ENCODE assay signal across 15 cellular contexts in genomic region chr17:28317099-28317964, GRCh38. TPM values are rescaled to one million over a fixed set of nuclear protein-coding genes. Genes with fewer than 3 reads are reported as not detected.
A peak's percentile ranks its signal among the peaks of the same experiment; 100 is the strongest.
DNase-seq lines count a peak whose midpoint lies in the region; ATAC-seq and TF ChIP-seq lines count a peak whose summit lies in the region.
"Had no signal": no experiment of that assay in that cellular context is flagged by ENCODE, and none has a peak within 500 bp of the region (broad histone marks: within the 10 kb centered on the region; RNA-seq: fewer than 3 reads in every experiment).

No MANE protein-coding gene starts in this region.

- no peak for ATAC-seq in natural killer cell treated with Interleukin-12 subunit alpha and Interleukin-12 subunit beta and Interleukin-15 and Interleukin-18, amount 100 ng/mL, for 72 hours
- no peak for ATAC-seq in GM21360 (IDR thresholded peaks at IDR 0.05; ENCODE audit: unreplicated experiment)

- H3K4me1 Mint-ChIP-seq in CD4-positive, alpha-beta memory T cell = peaks cover 15 to 32% (median 21%) of the 10 kb centered on the region in 4 donors
- peaks cover 32% of the 10 kb centered on the region for H3K4me1 Mint-ChIP-seq in activated T-helper 2 cell treated with anti-CD3 and anti-CD28 coated beads, Interferon-gamma antibody, Interleukin-2, Interleukin-4, amounts not matched to agents 10 μg/mL and 5 μg/mL and 100 μg/mL, durations not matched to agents 14 hours and 24 hours and 36 hours (ENCODE audit: low read depth)
- peaks cover 31 to 41% of the 10 kb centered on the region in 2 donors for H3K4me1 Mint-ChIP-seq in natural killer cell treated with Interleukin-12 subunit alpha and Interleukin-12 subunit beta and Interleukin-15 and Interleukin-18, amount 100 ng/mL, for 72 hours (ENCODE audit: low read depth in 2 of 2)

- no peak overlapping the region for H3K27ac ChIP-seq in CD4-positive, alpha-beta memory T cell (ENCODE audit: low read depth, low read length)
- no peak overlapping the region for H3K27ac ChIP-seq in HL-60 (replicated peaks)
- H3K27ac ChIP-seq: heart right ventricle had no signal

- POLR2A ChIA-PET in CD4-positive, alpha-beta memory T cell (lab: Charles Lee; ENCODE audit: partially characterized antibody) = interaction anchor here (4.7 kb wide), 1 partner anchor 18 kb away, joined by 39 read pairs; the partner anchor contains the start of genes IFT20 and TNFAIP1

- no peaks in the 10 kb centered on the region for H3K9me3 Mint-ChIP-seq in CD4-positive, alpha-beta memory T cell
- H3K9me3 Mint-ChIP-seq in activated T-helper 2 cell treated with anti-CD3 and anti-CD28 coated beads, Interferon-gamma antibody, Interleukin-2, Interleukin-4, amounts not matched to agents 10 μg/mL and 5 μg/mL and 100 μg/mL, durations not matched to agents 14 hours and 24 hours and 36 hours = no peaks in the 10 kb centered on the region
- H3K9me3 Mint-ChIP-seq in natural killer cell treated with Interleukin-12 subunit alpha and Interleukin-12 subunit beta and Interleukin-15 and Interleukin-18, amount 100 ng/mL, for 72 hours = no peaks in the 10 kb centered on the region
- H3K9me3 Mint-ChIP-seq: dendritic cell treated with granulocyte-macrophage colony-stimulating factor and Interleukin-4, amounts not matched to agents 40 ng/mL and 50 ng/mL, for 4 days had no signal

- CTCF ChIA-PET in CD4-positive, alpha-beta memory T cell (lab: Charles Lee; ENCODE audit: partially characterized antibody) = interaction anchor here (1.0 to 2.1 kb wide), 5 partner anchors 8 to 66 kb away, joined by 3 to 9 read pairs (median 4); partner anchors contain the start of genes IFT20 and TNFAIP1

- H3K27me3 Mint-ChIP-seq in CD4-positive, alpha-beta memory T cell = no peaks in the 10 kb centered on the region
- peaks cover 6% of the 10 kb centered on the region for H3K27me3 Mint-ChIP-seq in activated T-helper 2 cell treated with anti-CD3 and anti-CD28 coated beads, Interferon-gamma antibody, Interleukin-2, Interleukin-4, amounts not matched to agents 10 μg/mL and 5 μg/mL and 100 μg/mL, durations not matched to agents 14 hours and 24 hours and 36 hours (ENCODE audit: low read depth)
- H3K27me3 Mint-ChIP-seq in natural killer cell treated with Interleukin-12 subunit alpha and Interleukin-12 subunit beta and Interleukin-15 and Interleukin-18, amount 100 ng/mL, for 72 hours = no peaks in the 10 kb centered on the region

- H3K4me3 Mint-ChIP-seq in CD4-positive, alpha-beta memory T cell = peak overlapping the region; percentile 57 to 95 (median 91)
- H3K4me3 Mint-ChIP-seq in activated T-helper 2 cell treated with anti-CD3 and anti-CD28 coated beads, Interferon-gamma antibody, Interleukin-2, Interleukin-4, amounts not matched to agents 10 μg/mL and 5 μg/mL and 100 μg/mL, durations not matched to agents 14 hours and 24 hours and 36 hours (ENCODE audit: low read depth) = peak overlapping the region; percentile 90
- peak overlapping the region; percentile 95 for H3K4me3 Mint-ChIP-seq in natural killer cell treated with Interleukin-12 subunit alpha and Interleukin-12 subunit beta and Interleukin-15 and Interleukin-18, amount 100 ng/mL, for 72 hours

- no peak for DNase-seq in CD4-positive, alpha-beta memory T cell
- DNase-seq in HL-60 (ENCODE audit: low read depth in 1 of 2, low spot score in 1 of 2) (no peak), Ammon's horn (ENCODE audit: low spot score) (no peak), AML-193 (lab: John Stamatoyannopoulos, UW) (no peak), kidney tubule cell (ENCODE audit: low spot score) (no peak)
- DNase-seq in activated T-helper 2 cell treated with anti-CD3 and anti-CD28 coated beads, Interferon-gamma antibody, Interleukin-2, Interleukin-4, amounts not matched to agents 10 μg/mL and 5 μg/mL and 100 μg/mL, durations not matched to agents 14 hours and 24 hours and 36 hours (ENCODE audit: low spot score) = no peak
- DNase-seq in natural killer cell treated with Interleukin-12 subunit alpha and Interleukin-12 subunit beta and Interleukin-15 and Interleukin-18, amount 100 ng/mL, for 72 hours (ENCODE audit: low spot score) = no peak
- DNase-seq: activated CD8-positive, alpha-beta memory T cell treated with anti-CD3 and anti-CD28 coated beads for 24 hours; heart right ventricle; NCI-H1048 had no signal

- H3K27ac Mint-ChIP-seq in CD4-positive, alpha-beta memory T cell = peak overlapping the region in 2 of 7 donors; percentile 2 to 58
- no peak overlapping the region for H3K27ac Mint-ChIP-seq in activated T-helper 2 cell treated with anti-CD3 and anti-CD28 coated beads, Interferon-gamma antibody, Interleukin-2, Interleukin-4, amounts not matched to agents 10 μg/mL and 5 μg/mL and 100 μg/mL, durations not matched to agents 14 hours and 24 hours and 36 hours
- H3K27ac Mint-ChIP-seq in natural killer cell treated with Interleukin-12 subunit alpha and Interleukin-12 subunit beta and Interleukin-15 and Interleukin-18, amount 100 ng/mL, for 72 hours = peak overlapping the region in 1 of 2 donors; percentile 92

- H3K9me3 ChIP-seq in CD4-positive, alpha-beta memory T cell (ENCODE audit: control insufficient read depth in 1 of 2, low read length in 2 of 2) = no peaks in the 10 kb centered on the region
- H3K9me3 ChIP-seq: heart right ventricle had no signal

- no peak for TF ChIP-seq CTCF in HL-60 (IDR thresholded peaks at IDR 0.05; ENCODE audit: insufficient read depth, low read length)

- H3K27me3 ChIP-seq in CD4-positive, alpha-beta memory T cell (ENCODE audit: insufficient read depth, low read length) = no peaks in the 10 kb centered on the region
- H3K27me3 ChIP-seq in HL-60 (ENCODE audit: insufficient read depth, poor library complexity, severe bottlenecking) = no peaks in the 10 kb centered on the region
- H3K27me3 ChIP-seq: heart right ventricle had no signal

- H3K36me3 ChIP-seq in CD4-positive, alpha-beta memory T cell (ENCODE audit: insufficient read depth, low read length) = no peaks in the 10 kb centered on the region
- H3K36me3 ChIP-seq: heart right ventricle had no signal

- intact Hi-C loops in CD4-positive, alpha-beta memory T cell (cut with micrococcal nuclease) = no loop called here
- intact Hi-C loops in activated T-helper 2 cell treated with anti-CD3 and anti-CD28 coated beads, Interferon-gamma antibody, Interleukin-2, Interleukin-4, amounts not matched to agents 10 μg/mL and 5 μg/mL and 100 μg/mL, durations not matched to agents 14 hours and 24 hours and 36 hours (cut with micrococcal nuclease) = loop anchor here (10.0 kb wide), 1 partner anchor 57 kb away; the partner anchor contains the start of genes SARM1 and VTN

- H3K4me3 ChIP-seq in CD4-positive, alpha-beta memory T cell (ENCODE audit: low read length in 2 of 2) = no peak overlapping the region
- H3K4me3 ChIP-seq in HL-60 (replicated peaks; ENCODE audit: insufficient read depth, low read length) = peak overlapping the region; percentile 89

- peaks cover 19% of the 10 kb centered on the region for H3K4me1 ChIP-seq in CD4-positive, alpha-beta memory T cell (ENCODE audit: insufficient read depth, low read length)

- H3K36me3 Mint-ChIP-seq in CD4-positive, alpha-beta memory T cell = no peaks in the 10 kb centered on the region
- H3K36me3 Mint-ChIP-seq in activated T-helper 2 cell treated with anti-CD3 and anti-CD28 coated beads, Interferon-gamma antibody, Interleukin-2, Interleukin-4, amounts not matched to agents 10 μg/mL and 5 μg/mL and 100 μg/mL, durations not matched to agents 14 hours and 24 hours and 36 hours (ENCODE audit: low read depth) = peaks cover 11% of the 10 kb centered on the region
- H3K36me3 Mint-ChIP-seq in natural killer cell treated with Interleukin-12 subunit alpha and Interleukin-12 subunit beta and Interleukin-15 and Interleukin-18, amount 100 ng/mL, for 72 hours = no peaks in the 10 kb centered on the region

RNA-seq across cellular contexts. Expression of gene TMEM97, which starts 1.7 kb away (rescaled TPM):
- 1 to 10 TPM; 2.4 to 2.6 TPM for total RNA-seq in CD4-positive, alpha-beta memory T cell
- 1 to 10 TPM; 5.5 to 6.2 TPM for polyA plus RNA-seq in CD4-positive, alpha-beta memory T cell
- total RNA-seq in activated T-helper 2 cell treated with anti-CD3 and anti-CD28 coated beads, Interferon-gamma antibody, Interleukin-2, Interleukin-4, amounts not matched to agents 10 μg/mL and 5 μg/mL and 100 μg/mL, durations not matched to agents 14 hours and 24 hours and 36 hours = 60.5 and 61.8 TPM in 2 replicates
- 10 to 100 TPM; 30.7 to 60.4 TPM for total RNA-seq in natural killer cell treated with Interleukin-12 subunit alpha and Interleukin-12 subunit beta and Interleukin-15 and Interleukin-18, amount 100 ng/mL, for 72 hours

RNA-seq across cellular contexts. Expression of gene IFT20, which starts 17.9 kb away (rescaled TPM):
- total RNA-seq in CD4-positive, alpha-beta memory T cell = 10 to 100 TPM; 42.9 to 43.6 TPM
- polyA plus RNA-seq in CD4-positive, alpha-beta memory T cell = 10 to 100 TPM; 38.7 to 63.7 TPM
- total RNA-seq in activated T-helper 2 cell treated with anti-CD3 and anti-CD28 coated beads, Interferon-gamma antibody, Interleukin-2, Interleukin-4, amounts not matched to agents 10 μg/mL and 5 μg/mL and 100 μg/mL, durations not matched to agents 14 hours and 24 hours and 36 hours = 21.1 and 24.1 TPM in 2 replicates
- 10 to 100 TPM; 17.7 to 18.2 TPM for total RNA-seq in natural killer cell treated with Interleukin-12 subunit alpha and Interleukin-12 subunit beta and Interleukin-15 and Interleukin-18, amount 100 ng/mL, for 72 hours

RNA-seq across cellular contexts. Expression of gene TNFAIP1, which starts 18.2 kb away (rescaled TPM):
- 10 to 100 TPM; 26.2 to 32.1 TPM for total RNA-seq in CD4-positive, alpha-beta memory T cell
- 10 to 100 TPM in 1 of 2 donors, 1 to 10 TPM in 1; 4.1 to 16.1 TPM for polyA plus RNA-seq in CD4-positive, alpha-beta memory T cell
- total RNA-seq in activated T-helper 2 cell treated with anti-CD3 and anti-CD28 coated beads, Interferon-gamma antibody, Interleukin-2, Interleukin-4, amounts not matched to agents 10 μg/mL and 5 μg/mL and 100 μg/mL, durations not matched to agents 14 hours and 24 hours and 36 hours = 31.3 and 32.3 TPM in 2 replicates
- total RNA-seq in natural killer cell treated with Interleukin-12 subunit alpha and Interleukin-12 subunit beta and Interleukin-15 and Interleukin-18, amount 100 ng/mL, for 72 hours = 10 to 100 TPM; 20.4 to 24.9 TPM

RNA-seq across cellular contexts. Expression of gene POLDIP2, which starts 40.0 kb away (rescaled TPM):
- total RNA-seq in CD4-positive, alpha-beta memory T cell = 10 to 100 TPM; 27.8 to 28.7 TPM
- 100 to 1,000 TPM in 1 of 2 donors, 10 to 100 TPM in 1; 67.8 to 125 TPM for polyA plus RNA-seq in CD4-positive, alpha-beta memory T cell
- total RNA-seq in activated T-helper 2 cell treated with anti-CD3 and anti-CD28 coated beads, Interferon-gamma antibody, Interleukin-2, Interleukin-4, amounts not matched to agents 10 μg/mL and 5 μg/mL and 100 μg/mL, durations not matched to agents 14 hours and 24 hours and 36 hours = 89.7 and 93.2 TPM in 2 replicates
- total RNA-seq in natural killer cell treated with Interleukin-12 subunit alpha and Interleukin-12 subunit beta and Interleukin-15 and Interleukin-18, amount 100 ng/mL, for 72 hours = 100 to 1,000 TPM in 1 of 2 donors, 10 to 100 TPM in 1; 74.9 to 122 TPM

RNA-seq across cellular contexts. Expression of gene SEBOX, which starts 47.7 kb away (rescaled TPM):
- total RNA-seq in CD4-positive, alpha-beta memory T cell = not detected
- polyA plus RNA-seq in CD4-positive, alpha-beta memory T cell = not detected
- total RNA-seq in activated T-helper 2 cell treated with anti-CD3 and anti-CD28 coated beads, Interferon-gamma antibody, Interleukin-2, Interleukin-4, amounts not matched to agents 10 μg/mL and 5 μg/mL and 100 μg/mL, durations not matched to agents 14 hours and 24 hours and 36 hours = not detected in 2 replicates
- total RNA-seq in natural killer cell treated with Interleukin-12 subunit alpha and Interleukin-12 subunit beta and Interleukin-15 and Interleukin-18, amount 100 ng/mL, for 72 hours = not detected
- total RNA-seq: G401, heart right ventricle, omental fat pad, RPMI7951 had no signal
- polyA plus RNA-seq: heart right ventricle had no signal

Comparison
In these comparisons a context has a peak if more than half of its experiments do, and no peak if none do; other contexts are left out.
1. RNA of gene TMEM97, which starts 1.7 kb away (total RNA-seq): 60.5 to 61.8 TPM in activated T-helper 2 cell treated with anti-CD3 and anti-CD28 coated beads, Interferon-gamma antibody, Interleukin-2, Interleukin-4, amounts not matched to agents 10 μg/mL and 5 μg/mL and 100 μg/mL, durations not matched to agents 14 hours and 24 hours and 36 hours and 30.7 to 60.4 TPM in natural killer cell treated with Interleukin-12 subunit alpha and Interleukin-12 subunit beta and Interleukin-15 and Interleukin-18, amount 100 ng/mL, for 72 hours; 2.4 to 2.6 TPM in CD4-positive, alpha-beta memory T cell; every median in the first group is over 4 times any median in the second.
2. Peak in every context shown above with its lines, with median percentiles within 50 percentile points of each other: H3K4me3 Mint-ChIP-seq.